In genomic region chr15:63232400-63232799, GRCh38 we compare ENCODE assay signal across 11 cellular contexts. TPM values are rescaled to one million over a fixed set of nuclear protein-coding genes. Genes with fewer than 3 reads are reported as not detected.
DNase-seq lines count a peak whose midpoint lies in the region; ATAC-seq and TF ChIP-seq lines count a peak whose summit lies in the region.
"Had no signal": no experiment of that assay in that cellular context is flagged by ENCODE, and none has a peak within 500 bp of the region (broad histone marks: within the 10 kb centered on the region; RNA-seq: fewer than 3 reads in every experiment).

No MANE protein-coding gene starts in this region.

- TF ChIP-seq CTCF in spleen (IDR thresholded peaks at IDR 0.05 in 8 of 11, conservative IDR thresholded peaks at IDR 0.05 in 3 of 11): no peak

- intact Hi-C loops in spleen (cut with DNase I; ENCODE audit: low total_unique reads): no loop called here

- no peaks in the 10 kb centered on the region for H3K27me3 ChIP-seq in spleen (replicated peaks in 1 of 7)

- peaks cover 81% of the 10 kb centered on the region for H3K4me1 Mint-ChIP-seq in activated naive CD8-positive, alpha-beta T cell treated with anti-CD3 and anti-CD28 coated beads for 36 hours

- H3K36me3 Mint-ChIP-seq in activated naive CD8-positive, alpha-beta T cell treated with anti-CD3 and anti-CD28 coated beads for 36 hours: peaks cover 58% of the 10 kb centered on the region

- no peaks in the 10 kb centered on the region for H3K27me3 Mint-ChIP-seq in activated naive CD8-positive, alpha-beta T cell treated with anti-CD3 and anti-CD28 coated beads for 36 hours

- H3K4me3 ChIP-seq in spleen: no peak overlapping the region

- H3K27ac Mint-ChIP-seq in activated naive CD8-positive, alpha-beta T cell treated with anti-CD3 and anti-CD28 coated beads for 36 hours: peak overlapping the region; percentile 86

- H3K9me3 Mint-ChIP-seq in activated naive CD8-positive, alpha-beta T cell treated with anti-CD3 and anti-CD28 coated beads for 36 hours: no peaks in the 10 kb centered on the region

- WGBS in spleen, 5 donors: 27 to 35% (median 30%) methylated on average over 4 of the region's 4 CpGs

- H3K4me1 ChIP-seq in spleen: peaks cover 36 to 100% (median 71%) of the 10 kb centered on the region in 6 donors

- DNase-seq in NOMO-1 (lab: John Stamatoyannopoulos, UW; ENCODE audit: unreplicated experiment in 2 of 2): peak; percentile 16 to 71
- no peak for DNase-seq in NOMO-1 treated with dmso at 0.1 percent for 144 hours (lab: John Stamatoyannopoulos, UW; ENCODE audit: unreplicated experiment)
- DNase-seq in NAMALWA (ENCODE audit: low spot score): peak; percentile 13
- DNase-seq in activated naive CD8-positive, alpha-beta T cell treated with anti-CD3 and anti-CD28 coated beads for 36 hours: no peak
- no peak for DNase-seq in spleen
- no peak for DNase-seq in SHP77 (lab: John Stamatoyannopoulos, UW)
- DNase-seq: NCI-H2171, SW 1271 had no signal

- peak overlapping the region; percentile 34 for H3K4me3 Mint-ChIP-seq in activated naive CD8-positive, alpha-beta T cell treated with anti-CD3 and anti-CD28 coated beads for 36 hours

- peak overlapping the region in 7 of 8 donors; percentile 48 to 80 (median 69) for H3K27ac ChIP-seq in spleen

- no peak for TF ChIP-seq POLR2A in spleen (IDR thresholded peaks at IDR 0.05)

- no peaks in the 10 kb centered on the region for H3K9me3 ChIP-seq in spleen

- ATAC-seq in esophagus mucosa (no peak), GM21717 (IDR thresholded peaks at IDR 0.05; ENCODE audit: unreplicated experiment) (no peak)
- ATAC-seq: right cardiac atrium had no signal

- H3K36me3 ChIP-seq in spleen: peaks cover 0 to 16% (median 0%) of the 10 kb centered on the region in 6 donors

RNA-seq across cellular contexts. Expression of gene RAB8B, which starts 43.0 kb away (rescaled TPM):
- 100 to 1,000 TPM; 231 to 239 TPM for total RNA-seq in activated naive CD8-positive, alpha-beta T cell treated with anti-CD3 and anti-CD28 coated beads for 36 hours
- total RNA-seq in spleen (10 to 100 TPM; 63.4 to 96.4 (median 67.7) TPM), esophagus mucosa (6.7 TPM)
- polyA plus RNA-seq in spleen: 10 to 100 TPM; 18.9 to 24.1 (median 22.8) TPM

RNA-seq across cellular contexts. Expression of gene APH1B, which starts 45.0 kb away (rescaled TPM):
- 1 to 10 TPM; 9.3 to 9.4 TPM for total RNA-seq in activated naive CD8-positive, alpha-beta T cell treated with anti-CD3 and anti-CD28 coated beads for 36 hours
- 10 to 100 TPM; 27.2 to 51.5 (median 35.1) TPM for total RNA-seq in spleen
- polyA plus RNA-seq in spleen: 10 to 100 TPM in 1 of 3 donors, 1 to 10 TPM in 2; 8.7 to 10.0 (median 9.0) TPM
- 3.5 TPM for total RNA-seq in esophagus mucosa

Comparison
In these comparisons a context has a peak if more than half of its experiments do, and no peak if none do; other contexts are left out.
1. DNase-seq: peak in NOMO-1 (2 of 2) and NAMALWA (single experiment); none in NOMO-1 treated with dmso at 0.1 percent for 144 hours (single experiment), activated naive CD8-positive, alpha-beta T cell treated with anti-CD3 and anti-CD28 coated beads for 36 hours (single experiment), spleen (single experiment) and SHP77 (0 of 2).